Comparison of ENCODE assay signal across 19 cellular contexts in genomic region chr11:42841563-42841962, GRCh38.
DNase-seq lines count a peak whose midpoint lies in the region; ATAC-seq, FAIRE-seq and TF ChIP-seq lines count a peak whose summit lies in the region.
"Had no signal": no experiment of that assay in that cellular context is flagged by ENCODE, and none has a peak within 500 bp of the region (broad histone marks: within the 10 kb centered on the region; RNA-seq: fewer than 3 reads in every experiment).

No MANE protein-coding gene starts in this region.

- POLR2A ChIA-PET in WTC11 (lab: Charles Lee), result no interaction called here

- peak; percentile 57 for ATAC-seq in WTC11
- no peak for ATAC-seq in GM19467 (IDR thresholded peaks at IDR 0.05; ENCODE audit: unreplicated experiment)
- ATAC-seq: CD8-positive, alpha-beta T cell had no signal

- H3K9me3 ChIP-seq in BE2C, result no peaks in the 10 kb centered on the region
- H3K9me3 ChIP-seq: HAP-1 had no signal

- no peaks in the 10 kb centered on the region; the same call in 1 of the 2 replicates for H3K27me3 Mint-ChIP-seq in WTC11 (ENCODE audit: low read depth)
- H3K27me3 Mint-ChIP-seq in nephron (ENCODE audit: low read depth), result peaks cover 5% of the 10 kb centered on the region
- H3K27me3 Mint-ChIP-seq: B cell, IgD-negative memory B cell had no signal

- H3K9me3 Mint-ChIP-seq in WTC11, result peaks cover 15% of the 10 kb centered on the region
- no peaks in the 10 kb centered on the region for H3K9me3 Mint-ChIP-seq in nephron

- H3K36me3 Mint-ChIP-seq in WTC11, result no peaks in the 10 kb centered on the region
- H3K36me3 Mint-ChIP-seq in nephron (ENCODE audit: low read depth), result no peaks in the 10 kb centered on the region
- H3K36me3 Mint-ChIP-seq: CD8-positive, alpha-beta T cell had no signal

- H3K27ac Mint-ChIP-seq in WTC11, result peak overlapping the region; percentile 92; the same call in 1 of the 2 replicates
- H3K27ac Mint-ChIP-seq in nephron, result peak overlapping the region; percentile 20 to 45 (median 45)
- H3K27ac Mint-ChIP-seq: B cell; CD8-positive, alpha-beta T cell; IgD-negative memory B cell had no signal

- H3K4me3 ChIP-seq in BE2C (ENCODE audit: low read depth, low read length), result no peak overlapping the region
- H3K4me3 ChIP-seq: GM23248, HAP-1 had no signal

- H3K4me1 Mint-ChIP-seq in WTC11, result peaks cover 32% of the 10 kb centered on the region
- H3K4me1 Mint-ChIP-seq in nephron, result peaks cover 29% of the 10 kb centered on the region
- H3K4me1 Mint-ChIP-seq: B cell, IgD-negative memory B cell had no signal

- no peak for FAIRE-seq in urothelium cell line (lab: Jason Lieb, UNC)
- FAIRE-seq: D721Med, G401.6 had no signal

- no peaks in the 10 kb centered on the region for H3K4me1 ChIP-seq in BE2C
- H3K4me1 ChIP-seq: HAP-1 had no signal

- TF ChIP-seq CTCF in BE2C (IDR thresholded peaks at IDR 0.05; ENCODE audit: low read depth, low read length) (no peak), WTC11 (IDR thresholded peaks at IDR 0.05) (no peak), nephron (IDR thresholded peaks at IDR 0.05; ENCODE audit: unreplicated experiment in 3 of 3) (no peak)

- H3K4me3 Mint-ChIP-seq in WTC11, result peak overlapping the region; percentile 43
- no peak overlapping the region for H3K4me3 Mint-ChIP-seq in nephron
- H3K4me3 Mint-ChIP-seq: B cell; CD8-positive, alpha-beta T cell; IgD-negative memory B cell had no signal

- H3K27me3 ChIP-seq in BE2C, result no peaks in the 10 kb centered on the region

- DNase-seq in BE2C (peak; percentile 6), NCI-H82 (lab: John Stamatoyannopoulos, UW) (peak; percentile 86), WTC11 (ENCODE audit: low spot score) (no peak), NCI-H2227 treated with DMSO at 0.1 percent for 48 hours (lab: John Stamatoyannopoulos, UW) (no peak), cerebellar nuclear complex (lab: John Stamatoyannopoulos, UW) (no peak), urothelium cell line (ENCODE audit: low spot score) (no peak)
- DNase-seq: CD8-positive, alpha-beta T cell; COR-L47; DMS153; DMS79 treated with DMSO at 0.1 percent for 48 hours; EL; GM23248 had no signal

- CTCF ChIA-PET in WTC11 (lab: Charles Lee), result no interaction called here

- H3K36me3 ChIP-seq in BE2C, result no peaks in the 10 kb centered on the region
- H3K36me3 ChIP-seq: HAP-1 had no signal

TF ChIP-seq in WTC11, 78 proteins besides CTCF, POLR2A, EP300 and RAD21:
- TF ChIP-seq ZNF416 (CRISPR knock-in tag; IDR thresholded peaks at IDR 0.05) (no peak), ATF3 (CRISPR knock-in tag; conservative IDR thresholded peaks at IDR 0.05) (no peak), USF1 (CRISPR knock-in tag; IDR thresholded peaks at IDR 0.05) (no peak), SOX15 (CRISPR knock-in tag; IDR thresholded peaks at IDR 0.05) (no peak), ZNF121 (CRISPR knock-in tag; IDR thresholded peaks at IDR 0.05) (no peak), MXD4 (CRISPR knock-in tag; IDR thresholded peaks at IDR 0.05; ENCODE audit: borderline replicate concordance) (no peak), ZNF423 (CRISPR knock-in tag; IDR thresholded peaks at IDR 0.05) (no peak), RELA (CRISPR knock-in tag; IDR thresholded peaks at IDR 0.05; ENCODE audit: borderline replicate concordance) (no peak), KAT7 (CRISPR knock-in tag; IDR thresholded peaks at IDR 0.05; ENCODE audit: borderline replicate concordance) (no peak), SMAD3 (CRISPR knock-in tag; IDR thresholded peaks at IDR 0.05; ENCODE audit: borderline replicate concordance) (no peak), ATF6 (CRISPR knock-in tag; IDR thresholded peaks at IDR 0.05) (no peak), ZSCAN18 (CRISPR knock-in tag; IDR thresholded peaks at IDR 0.05) (no peak), FOXP1 (CRISPR knock-in tag; IDR thresholded peaks at IDR 0.05; ENCODE audit: borderline replicate concordance) (no peak), CDX4 (CRISPR knock-in tag; IDR thresholded peaks at IDR 0.05; ENCODE audit: borderline replicate concordance) (no peak)

Comparison
In these comparisons a context has a peak if more than half of its experiments do, and no peak if none do; other contexts are left out.
1. DNase-seq: peak in BE2C (single experiment) and NCI-H82 (single experiment); none in WTC11 (single experiment), NCI-H2227 treated with DMSO at 0.1 percent for 48 hours (single experiment), cerebellar nuclear complex (0 of 2) and urothelium cell line (single experiment).